1 cellular context compared by ENCODE assay signal in genomic region chrX:40148439-40149285, GRCh38.
A peak's percentile ranks its signal among the peaks of the same experiment; 100 is the strongest.
TF ChIP-seq lines count a peak whose summit lies in the region.

No MANE protein-coding gene starts in this region.

TF ChIP-seq in HEK293, 187 proteins besides CTCF, POLR2A, EP300 and RAD21 (continued from another document and continues in another):
- TF ChIP-seq ZNF26 (tag by site-specific recombination; IDR thresholded peaks at IDR 0.05): no peak
- TF ChIP-seq KLF9 (tag by site-specific recombination; IDR thresholded peaks at IDR 0.05; ENCODE audit: low read depth): no peak
- TF ChIP-seq, protein P1, sequence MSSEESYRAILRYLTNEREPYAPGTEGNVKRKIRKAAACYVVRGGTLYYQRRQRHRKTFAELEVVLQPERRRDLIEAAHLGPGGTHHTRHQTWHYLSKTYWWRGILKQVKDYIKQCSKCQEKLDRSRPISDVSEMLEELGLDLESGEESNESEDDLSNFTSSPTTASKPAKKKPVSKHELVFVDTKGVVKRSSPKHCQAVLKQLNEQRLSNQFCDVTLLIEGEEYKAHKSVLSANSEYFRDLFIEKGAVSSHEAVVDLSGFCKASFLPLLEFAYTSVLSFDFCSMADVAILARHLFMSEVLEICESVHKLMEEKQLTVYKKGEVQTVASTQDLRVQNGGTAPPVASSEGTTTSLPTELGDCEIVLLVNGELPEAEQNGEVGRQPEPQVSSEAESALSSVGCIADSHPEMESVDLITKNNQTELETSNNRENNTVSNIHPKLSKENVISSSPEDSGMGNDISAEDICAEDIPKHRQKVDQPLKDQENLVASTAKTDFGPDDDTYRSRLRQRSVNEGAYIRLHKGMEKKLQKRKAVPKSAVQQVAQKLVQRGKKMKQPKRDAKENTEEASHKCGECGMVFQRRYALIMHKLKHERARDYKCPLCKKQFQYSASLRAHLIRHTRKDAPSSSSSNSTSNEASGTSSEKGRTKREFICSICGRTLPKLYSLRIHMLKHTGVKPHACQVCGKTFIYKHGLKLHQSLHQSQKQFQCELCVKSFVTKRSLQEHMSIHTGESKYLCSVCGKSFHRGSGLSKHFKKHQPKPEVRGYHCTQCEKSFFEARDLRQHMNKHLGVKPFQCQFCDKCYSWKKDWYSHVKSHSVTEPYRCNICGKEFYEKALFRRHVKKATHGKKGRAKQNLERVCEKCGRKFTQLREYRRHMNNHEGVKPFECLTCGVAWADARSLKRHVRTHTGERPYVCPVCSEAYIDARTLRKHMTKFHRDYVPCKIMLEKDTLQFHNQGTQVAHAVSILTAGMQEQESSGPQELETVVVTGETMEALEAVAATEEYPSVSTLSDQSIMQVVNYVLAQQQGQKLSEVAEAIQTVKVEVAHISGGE (tag by site-specific recombination; conservative IDR thresholded peaks at IDR 0.05; ENCODE audit: low read depth): no peak
- no peak for TF ChIP-seq KLF1 (tag by site-specific recombination; IDR thresholded peaks at IDR 0.05)
- TF ChIP-seq ZNF549 (tag by site-specific recombination; IDR thresholded peaks at IDR 0.05): no peak
- 0 out of 2 replicates have a peak, but pooled peaks have one; percentile 15 for TF ChIP-seq TRIM28 (IDR thresholded peaks at IDR 0.05; ENCODE audit: borderline replicate concordance, low read length)
- no peak for TF ChIP-seq SCRT1 (tag by site-specific recombination; IDR thresholded peaks at IDR 0.05; ENCODE audit: borderline replicate concordance)
- TF ChIP-seq ZNF585B (tag by site-specific recombination; IDR thresholded peaks at IDR 0.05): no peak
- peak; percentile 95 for TF ChIP-seq ZIC2 (tag by site-specific recombination; IDR thresholded peaks at IDR 0.05)
- no peak for TF ChIP-seq HOXC10 (CRISPR knock-in tag; IDR thresholded peaks at IDR 0.05)
- no peak for TF ChIP-seq ZNF10 (tag by site-specific recombination; IDR thresholded peaks at IDR 0.05)
- no peak for TF ChIP-seq ZNF132 (tag by site-specific recombination; IDR thresholded peaks at IDR 0.05; ENCODE audit: borderline replicate concordance)
- TF ChIP-seq ZNF174 (tag by site-specific recombination; IDR thresholded peaks at IDR 0.05): no peak
- no peak for TF ChIP-seq ZNF624 (tag by site-specific recombination; IDR thresholded peaks at IDR 0.05)
- no peak for TF ChIP-seq ZNF404 (tag by site-specific recombination; IDR thresholded peaks at IDR 0.05)
- peak; percentile 60; the same call in 1 of the 2 replicates for TF ChIP-seq ZXDB (tag by site-specific recombination; IDR thresholded peaks at IDR 0.05)
- 0 out of 2 replicates have a peak, but pooled peaks have one; percentile 19 for TF ChIP-seq OSR2 (tag by site-specific recombination; IDR thresholded peaks at IDR 0.05)
- no peak for TF ChIP-seq BCL11A (tag by site-specific recombination; IDR thresholded peaks at IDR 0.05; ENCODE audit: low read depth)
- no peak for TF ChIP-seq BCL11B (tag by site-specific recombination; IDR thresholded peaks at IDR 0.05; ENCODE audit: low read depth)
- TF ChIP-seq ZNF658 (tag by site-specific recombination; IDR thresholded peaks at IDR 0.05): no peak
- TF ChIP-seq, protein P2, sequence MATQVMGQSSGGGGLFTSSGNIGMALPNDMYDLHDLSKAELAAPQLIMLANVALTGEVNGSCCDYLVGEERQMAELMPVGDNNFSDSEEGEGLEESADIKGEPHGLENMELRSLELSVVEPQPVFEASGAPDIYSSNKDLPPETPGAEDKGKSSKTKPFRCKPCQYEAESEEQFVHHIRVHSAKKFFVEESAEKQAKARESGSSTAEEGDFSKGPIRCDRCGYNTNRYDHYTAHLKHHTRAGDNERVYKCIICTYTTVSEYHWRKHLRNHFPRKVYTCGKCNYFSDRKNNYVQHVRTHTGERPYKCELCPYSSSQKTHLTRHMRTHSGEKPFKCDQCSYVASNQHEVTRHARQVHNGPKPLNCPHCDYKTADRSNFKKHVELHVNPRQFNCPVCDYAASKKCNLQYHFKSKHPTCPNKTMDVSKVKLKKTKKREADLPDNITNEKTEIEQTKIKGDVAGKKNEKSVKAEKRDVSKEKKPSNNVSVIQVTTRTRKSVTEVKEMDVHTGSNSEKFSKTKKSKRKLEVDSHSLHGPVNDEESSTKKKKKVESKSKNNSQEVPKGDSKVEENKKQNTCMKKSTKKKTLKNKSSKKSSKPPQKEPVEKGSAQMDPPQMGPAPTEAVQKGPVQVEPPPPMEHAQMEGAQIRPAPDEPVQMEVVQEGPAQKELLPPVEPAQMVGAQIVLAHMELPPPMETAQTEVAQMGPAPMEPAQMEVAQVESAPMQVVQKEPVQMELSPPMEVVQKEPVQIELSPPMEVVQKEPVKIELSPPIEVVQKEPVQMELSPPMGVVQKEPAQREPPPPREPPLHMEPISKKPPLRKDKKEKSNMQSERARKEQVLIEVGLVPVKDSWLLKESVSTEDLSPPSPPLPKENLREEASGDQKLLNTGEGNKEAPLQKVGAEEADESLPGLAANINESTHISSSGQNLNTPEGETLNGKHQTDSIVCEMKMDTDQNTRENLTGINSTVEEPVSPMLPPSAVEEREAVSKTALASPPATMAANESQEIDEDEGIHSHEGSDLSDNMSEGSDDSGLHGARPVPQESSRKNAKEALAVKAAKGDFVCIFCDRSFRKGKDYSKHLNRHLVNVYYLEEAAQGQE (tag by site-specific recombination; IDR thresholded peaks at IDR 0.05): no peak
- TF ChIP-seq FEZF1 (tag by site-specific recombination; IDR thresholded peaks at IDR 0.05): 0 out of 2 replicates have a peak, but pooled peaks have one; percentile 23
- TF ChIP-seq, protein P3, sequence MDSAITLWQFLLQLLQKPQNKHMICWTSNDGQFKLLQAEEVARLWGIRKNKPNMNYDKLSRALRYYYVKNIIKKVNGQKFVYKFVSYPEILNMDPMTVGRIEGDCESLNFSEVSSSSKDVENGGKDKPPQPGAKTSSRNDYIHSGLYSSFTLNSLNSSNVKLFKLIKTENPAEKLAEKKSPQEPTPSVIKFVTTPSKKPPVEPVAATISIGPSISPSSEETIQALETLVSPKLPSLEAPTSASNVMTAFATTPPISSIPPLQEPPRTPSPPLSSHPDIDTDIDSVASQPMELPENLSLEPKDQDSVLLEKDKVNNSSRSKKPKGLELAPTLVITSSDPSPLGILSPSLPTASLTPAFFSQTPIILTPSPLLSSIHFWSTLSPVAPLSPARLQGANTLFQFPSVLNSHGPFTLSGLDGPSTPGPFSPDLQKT (IDR thresholded peaks at IDR 0.05; ENCODE audit: borderline replicate concordance, low read depth, low read length): no peak
- no peak for TF ChIP-seq MYNN (tag by site-specific recombination; IDR thresholded peaks at IDR 0.05; ENCODE audit: borderline replicate concordance)
- TF ChIP-seq ZNF530 (tag by site-specific recombination; IDR thresholded peaks at IDR 0.05; ENCODE audit: low read depth): no peak
- no peak for TF ChIP-seq ZNF747 (tag by site-specific recombination; IDR thresholded peaks at IDR 0.05)
- no peak; the same call in 1 of the 2 replicates for TF ChIP-seq EGR2 (tag by site-specific recombination; IDR thresholded peaks at IDR 0.05; ENCODE audit: low read depth)
- TF ChIP-seq ZBTB20 (tag by site-specific recombination; IDR thresholded peaks at IDR 0.05): 0 out of 2 replicates have a peak, but pooled peaks have one; percentile 20
- no peak for TF ChIP-seq ZNF561 (tag by site-specific recombination; IDR thresholded peaks at IDR 0.05; ENCODE audit: borderline replicate concordance)
- TF ChIP-seq ZNF558 (tag by site-specific recombination; IDR thresholded peaks at IDR 0.05): no peak
- TF ChIP-seq ZNF623 (tag by site-specific recombination; IDR thresholded peaks at IDR 0.05): no peak
- peak; percentile 60 for TF ChIP-seq GLIS1 (tag by site-specific recombination; IDR thresholded peaks at IDR 0.05)
- TF ChIP-seq SCRT2 (tag by site-specific recombination; IDR thresholded peaks at IDR 0.05): no peak
- TF ChIP-seq ZNF629 (tag by site-specific recombination; IDR thresholded peaks at IDR 0.05): no peak
- TF ChIP-seq SP2 (tag by site-specific recombination; IDR thresholded peaks at IDR 0.05): no peak
- no peak for TF ChIP-seq ZNF560 (tag by site-specific recombination; IDR thresholded peaks at IDR 0.05; ENCODE audit: borderline replicate concordance)
- TF ChIP-seq ZNF24 (tag by site-specific recombination; IDR thresholded peaks at IDR 0.05): no peak
- no peak for TF ChIP-seq ZNF776 (tag by site-specific recombination; IDR thresholded peaks at IDR 0.05; ENCODE audit: borderline replicate concordance)
- TF ChIP-seq AEBP2 (tag by site-specific recombination; IDR thresholded peaks at IDR 0.05; ENCODE audit: borderline replicate concordance): no peak
- no peak for TF ChIP-seq TCF7L2 (IDR thresholded peaks at IDR 0.05; ENCODE audit: borderline replicate concordance, low read depth, low read length)
- no peak for TF ChIP-seq ZNF37A (tag by site-specific recombination; IDR thresholded peaks at IDR 0.05)
- TF ChIP-seq, protein P4, sequence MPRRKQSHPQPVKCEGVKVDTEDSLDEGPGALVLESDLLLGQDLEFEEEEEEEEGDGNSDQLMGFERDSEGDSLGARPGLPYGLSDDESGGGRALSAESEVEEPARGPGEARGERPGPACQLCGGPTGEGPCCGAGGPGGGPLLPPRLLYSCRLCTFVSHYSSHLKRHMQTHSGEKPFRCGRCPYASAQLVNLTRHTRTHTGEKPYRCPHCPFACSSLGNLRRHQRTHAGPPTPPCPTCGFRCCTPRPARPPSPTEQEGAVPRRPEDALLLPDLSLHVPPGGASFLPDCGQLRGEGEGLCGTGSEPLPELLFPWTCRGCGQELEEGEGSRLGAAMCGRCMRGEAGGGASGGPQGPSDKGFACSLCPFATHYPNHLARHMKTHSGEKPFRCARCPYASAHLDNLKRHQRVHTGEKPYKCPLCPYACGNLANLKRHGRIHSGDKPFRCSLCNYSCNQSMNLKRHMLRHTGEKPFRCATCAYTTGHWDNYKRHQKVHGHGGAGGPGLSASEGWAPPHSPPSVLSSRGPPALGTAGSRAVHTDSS (tag by site-specific recombination; IDR thresholded peaks at IDR 0.05): no peak
- TF ChIP-seq ZNF48 (tag by site-specific recombination; IDR thresholded peaks at IDR 0.05): no peak
- TF ChIP-seq, protein P5, sequence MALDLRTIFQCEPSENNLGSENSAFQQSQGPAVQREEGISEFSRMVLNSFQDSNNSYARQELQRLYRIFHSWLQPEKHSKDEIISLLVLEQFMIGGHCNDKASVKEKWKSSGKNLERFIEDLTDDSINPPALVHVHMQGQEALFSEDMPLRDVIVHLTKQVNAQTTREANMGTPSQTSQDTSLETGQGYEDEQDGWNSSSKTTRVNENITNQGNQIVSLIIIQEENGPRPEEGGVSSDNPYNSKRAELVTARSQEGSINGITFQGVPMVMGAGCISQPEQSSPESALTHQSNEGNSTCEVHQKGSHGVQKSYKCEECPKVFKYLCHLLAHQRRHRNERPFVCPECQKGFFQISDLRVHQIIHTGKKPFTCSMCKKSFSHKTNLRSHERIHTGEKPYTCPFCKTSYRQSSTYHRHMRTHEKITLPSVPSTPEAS (tag by site-specific recombination; IDR thresholded peaks at IDR 0.05): no peak
- TF ChIP-seq, protein P6, sequence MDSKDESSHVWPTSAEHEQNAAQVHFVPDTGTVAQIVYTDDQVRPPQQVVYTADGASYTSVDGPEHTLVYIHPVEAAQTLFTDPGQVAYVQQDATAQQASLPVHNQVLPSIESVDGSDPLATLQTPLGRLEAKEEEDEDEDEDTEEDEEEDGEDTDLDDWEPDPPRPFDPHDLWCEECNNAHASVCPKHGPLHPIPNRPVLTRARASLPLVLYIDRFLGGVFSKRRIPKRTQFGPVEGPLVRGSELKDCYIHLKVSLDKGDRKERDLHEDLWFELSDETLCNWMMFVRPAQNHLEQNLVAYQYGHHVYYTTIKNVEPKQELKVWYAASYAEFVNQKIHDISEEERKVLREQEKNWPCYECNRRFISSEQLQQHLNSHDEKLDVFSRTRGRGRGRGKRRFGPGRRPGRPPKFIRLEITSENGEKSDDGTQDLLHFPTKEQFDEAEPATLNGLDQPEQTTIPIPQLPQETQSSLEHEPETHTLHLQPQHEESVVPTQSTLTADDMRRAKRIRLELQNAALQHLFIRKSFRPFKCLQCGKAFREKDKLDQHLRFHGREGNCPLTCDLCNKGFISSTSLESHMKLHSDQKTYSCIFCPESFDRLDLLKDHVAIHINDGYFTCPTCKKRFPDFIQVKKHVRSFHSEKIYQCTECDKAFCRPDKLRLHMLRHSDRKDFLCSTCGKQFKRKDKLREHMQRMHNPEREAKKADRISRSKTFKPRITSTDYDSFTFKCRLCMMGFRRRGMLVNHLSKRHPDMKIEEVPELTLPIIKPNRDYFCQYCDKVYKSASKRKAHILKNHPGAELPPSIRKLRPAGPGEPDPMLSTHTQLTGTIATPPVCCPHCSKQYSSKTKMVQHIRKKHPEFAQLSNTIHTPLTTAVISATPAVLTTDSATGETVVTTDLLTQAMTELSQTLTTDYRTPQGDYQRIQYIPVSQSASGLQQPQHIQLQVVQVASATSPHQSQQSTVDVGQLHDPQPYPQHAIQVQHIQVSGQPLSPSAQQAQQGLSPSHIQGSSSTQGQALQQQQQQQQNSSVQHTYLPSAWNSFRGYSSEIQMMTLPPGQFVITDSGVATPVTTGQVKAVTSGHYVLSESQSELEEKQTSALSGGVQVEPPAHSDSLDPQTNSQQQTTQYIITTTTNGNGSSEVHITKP (tag by site-specific recombination; IDR thresholded peaks at IDR 0.05): no peak
